Comparison of ENCODE assay signal across 16 cellular contexts in the genomic region with DNA sequence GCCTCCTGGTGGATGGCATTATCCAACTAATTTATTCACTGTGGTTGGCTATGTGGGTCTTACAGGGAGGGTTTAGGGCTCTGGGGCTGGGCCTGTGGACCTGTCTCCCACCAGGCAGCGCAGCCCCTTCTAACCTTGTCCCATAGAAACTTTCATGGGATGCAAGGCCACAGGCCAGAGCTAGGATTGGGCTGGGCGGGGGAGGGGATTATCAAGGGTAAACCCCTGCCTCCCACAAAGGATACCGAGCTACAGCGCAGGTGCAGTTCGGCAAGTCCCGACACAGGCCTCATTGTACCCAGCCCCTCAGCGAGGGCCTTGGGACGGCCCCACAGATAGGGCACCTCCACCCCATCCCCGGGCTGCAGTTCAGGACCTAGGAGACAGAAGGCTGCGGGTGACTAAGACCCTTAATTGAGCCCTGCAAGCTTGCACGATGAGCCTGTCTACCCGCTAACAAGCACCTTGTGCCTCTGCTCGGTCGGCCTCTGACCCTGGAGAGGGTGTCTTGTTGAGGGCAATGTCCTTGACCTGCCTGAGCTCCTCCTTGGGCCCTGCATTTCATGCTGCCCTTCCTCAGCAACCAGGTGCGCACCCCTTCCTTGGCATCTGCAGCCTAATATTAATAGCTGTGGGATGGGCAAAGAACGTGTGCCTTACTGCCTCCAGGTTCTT. TPM values are rescaled to one million over a fixed set of nuclear protein-coding genes. Genes with fewer than 3 reads are reported as not detected.
DNase-seq lines count a peak whose midpoint lies in the region; ATAC-seq and TF ChIP-seq lines count a peak whose summit lies in the region.
"Had no signal": no experiment of that assay in that cellular context is flagged by ENCODE, and none has a peak within 500 bp of the region (broad histone marks: within the 10 kb centered on the region; RNA-seq: fewer than 3 reads in every experiment).

No MANE protein-coding gene starts in this region.

- ATAC-seq in Right ventricle myocardium superior (ENCODE audit: poor library complexity) (no peak), left lobe of liver (no peak), GM18520 (IDR thresholded peaks at IDR 0.05; ENCODE audit: unreplicated experiment) (no peak), GM21515 (IDR thresholded peaks at IDR 0.05; ENCODE audit: unreplicated experiment) (no peak), left ventricle myocardium superior (no peak)

- TF ChIP-seq CTCF in left ventricle myocardium inferior (IDR thresholded peaks at IDR 0.05; ENCODE audit: borderline replicate concordance), result no peak
- no peak for TF ChIP-seq CTCF in sigmoid colon (IDR thresholded peaks at IDR 0.05)

- intact Hi-C loops in left ventricle myocardium inferior (cut with micrococcal nuclease) (loop anchor here (10.0 kb wide), 1 partner anchor 66 kb away; the partner anchor contains the start of gene NFKBIA), Right ventricle myocardium superior (cut with DNase I) (loop anchor here (5.0 kb wide), 1 partner anchor 37 kb away; no protein-coding TSS in a partner anchor), sigmoid colon (cut with DNase I) (loop anchor here (5.0 kb wide), 1 partner anchor 217 kb away; the partner anchor contains the start of genes PPP2R3C and PRORP), left ventricle myocardium superior (cut with micrococcal nuclease) (no loop called here)

- no peak for TF ChIP-seq EP300 in sigmoid colon (IDR thresholded peaks at IDR 0.05)

- H3K4me1 ChIP-seq in left ventricle myocardium inferior (peaks cover 84% of the 10 kb centered on the region), sigmoid colon (peaks cover 0 to 80% (median 74%) of the 10 kb centered on the region in 4 donors)

- 88 to 92% methylated on average over 16 of the region's 16 CpGs for WGBS in sigmoid colon, 2 donors

- H3K27ac ChIP-seq in left ventricle myocardium inferior (replicated peaks), result peak overlapping the region; percentile 96
- H3K27ac ChIP-seq in sigmoid colon, result peak overlapping the region; percentile 91 to 99 (median 94)
- H3K27ac ChIP-seq: brain microvascular endothelial cell had no signal

- TF ChIP-seq POLR2A in sigmoid colon (IDR thresholded peaks at IDR 0.05), result no peak

- H3K27me3 ChIP-seq in left ventricle myocardium inferior (ENCODE audit: low read depth) (no peaks in the 10 kb centered on the region), sigmoid colon (no peaks in the 10 kb centered on the region)
- H3K27me3 ChIP-seq: brain microvascular endothelial cell, colonic mucosa, MG63, right atrium auricular region had no signal

- DNase-seq in left ventricle myocardium inferior, result no peak
- DNase-seq in Right ventricle myocardium superior, result no peak
- peak; percentile 45 for DNase-seq in left lobe of liver (ENCODE audit: low spot score)
- peak; percentile 59 for DNase-seq in sigmoid colon
- no peak for DNase-seq in SKM-1 treated with dmso at 0.1 percent for 144 hours (lab: John Stamatoyannopoulos, UW; ENCODE audit: unreplicated experiment)
- DNase-seq in left ventricle myocardium superior, result no peak
- DNase-seq: activated B cell treated with CpG ODN at 0.5 μM for 24 hours; brain microvascular endothelial cell; CD4-positive, CD25-positive, alpha-beta regulatory T cell; colonic mucosa; MG63; NCI-H1436 treated with DMSO at 0.1 percent for 48 hours; PC-9 had no signal

- no peak overlapping the region for H3K4me3 ChIP-seq in left ventricle myocardium inferior
- no peak overlapping the region for H3K4me3 ChIP-seq in sigmoid colon
- H3K4me3 ChIP-seq: colonic mucosa, MG63, PC-9, right atrium auricular region had no signal

- no peaks in the 10 kb centered on the region for H3K36me3 ChIP-seq in left ventricle myocardium inferior
- no peaks in the 10 kb centered on the region for H3K36me3 ChIP-seq in sigmoid colon
- H3K36me3 ChIP-seq: brain microvascular endothelial cell, colonic mucosa, MG63, right atrium auricular region had no signal

- no peaks in the 10 kb centered on the region for H3K9me3 ChIP-seq in left ventricle myocardium inferior (replicated peaks)
- H3K9me3 ChIP-seq in sigmoid colon, result no peaks in the 10 kb centered on the region
- H3K9me3 ChIP-seq: colonic mucosa, MG63, right atrium auricular region had no signal

RNA-seq across cellular contexts. Expression of gene PSMA6, which starts 46.7 kb away (rescaled TPM):
- 179 TPM for total RNA-seq in left ventricle myocardium inferior
- total RNA-seq in Right ventricle myocardium superior, result 178 TPM
- total RNA-seq in left lobe of liver, result 72.0 TPM
- 100 to 1,000 TPM; 104 to 203 (median 169) TPM for total RNA-seq in sigmoid colon
- 100 to 1,000 TPM; 240 to 344 (median 257) TPM for polyA plus RNA-seq in sigmoid colon
- total RNA-seq in left ventricle myocardium superior, result 185 TPM

Comparison
In these comparisons a context has a peak if more than half of its experiments do, and no peak if none do; other contexts are left out.
1. DNase-seq: peak in left lobe of liver (single experiment) and sigmoid colon (single experiment); none in left ventricle myocardium inferior (single experiment), Right ventricle myocardium superior (single experiment), SKM-1 treated with dmso at 0.1 percent for 144 hours (single experiment) and left ventricle myocardium superior (single experiment).